ENCODE assay signal across 18 cellular contexts in the genomic region with DNA sequence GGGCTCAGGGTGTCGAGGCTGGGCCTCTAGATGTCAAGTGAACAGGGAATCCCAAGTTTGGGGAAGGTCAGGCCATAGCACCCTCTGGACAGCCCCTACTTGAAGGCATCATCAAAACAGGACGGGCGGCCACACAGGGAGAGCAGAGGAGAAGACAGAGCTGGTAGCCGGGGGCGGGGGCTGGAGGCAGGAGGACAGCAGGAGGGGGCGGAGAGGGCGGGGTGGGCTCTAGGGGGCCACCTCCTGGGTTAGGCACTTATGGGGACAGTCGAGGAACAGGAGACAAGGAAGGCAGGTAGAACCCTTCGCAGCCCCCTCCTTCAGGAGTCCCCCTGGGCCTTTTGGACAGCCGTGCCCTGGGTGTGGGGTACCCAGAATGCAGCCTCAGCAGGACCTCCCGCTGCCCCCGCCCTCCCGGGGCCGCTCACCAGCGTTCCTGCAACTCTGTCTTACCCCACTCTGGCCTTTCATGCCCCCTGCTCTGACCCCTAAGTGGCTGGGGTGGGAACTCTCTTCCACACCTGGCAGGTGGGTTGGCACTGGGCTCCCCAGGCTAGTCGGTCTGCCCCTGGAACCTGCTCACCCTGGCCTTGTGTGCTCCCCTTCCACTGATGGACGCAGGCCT. TPM values are rescaled to one million over a fixed set of nuclear protein-coding genes. Genes with fewer than 3 reads are reported as not detected.
DNase-seq lines count a peak whose midpoint lies in the region; ATAC-seq and TF ChIP-seq lines count a peak whose summit lies in the region.
"Had no signal": no experiment of that assay in that cellular context is flagged by ENCODE, and none has a peak within 500 bp of the region (broad histone marks: within the 10 kb centered on the region; RNA-seq: fewer than 3 reads in every experiment).

No MANE protein-coding gene starts in this region.

- WGBS in mesendoderm (ENCODE audit: extremely low coverage, insufficient coverage, low lambda C conversion rate), result no CpG with 5 or more reads among the region's 17 CpGs
- WGBS in aorta, 2 donors, result 88 to 89% methylated on average over 16 to 17 of the region's 17 CpGs

- H3K9me3 ChIP-seq in tibial artery (no peaks in the 10 kb centered on the region), aorta (ENCODE audit: control insufficient read depth, low read length) (no peaks in the 10 kb centered on the region)
- H3K9me3 ChIP-seq: A549 had no signal

- no peak for TF ChIP-seq CTCF in tibial artery (IDR thresholded peaks at IDR 0.05)

- H3K4ac ChIP-seq in mesendoderm (ENCODE audit: low read depth, low read length), result no peak overlapping the region

- no peak overlapping the region for H2BK15ac ChIP-seq in mesendoderm (replicated peaks; ENCODE audit: low read depth)

- H3K4me1 Mint-ChIP-seq in activated T-cell treated with anti-CD3 and anti-CD28 coated beads, Interleukin-2, amount 50 U/mL, for 24 hours (ENCODE audit: low read depth), result peaks cover 66% of the 10 kb centered on the region
- peaks cover 58% of the 10 kb centered on the region for H3K4me1 Mint-ChIP-seq in activated T-cell treated with anti-CD3 and anti-CD28 coated beads, Interleukin-2, amount 50 U/mL, for 4 hours (ENCODE audit: low read depth)
- H3K4me1 Mint-ChIP-seq in activated T-helper 17 cell treated with anti-CD3 and anti-CD28 coated beads, Interleukin-2, amount 50 U/mL, for 72 hours, result peaks cover 31% of the 10 kb centered on the region

- no peak overlapping the region for H2BK120ac ChIP-seq in mesendoderm (ENCODE audit: low read depth, low read length)

- peaks cover 7% of the 10 kb centered on the region for H3K79me2 ChIP-seq in mesendoderm (ENCODE audit: control insufficient read depth, insufficient read depth, low read length)

- no peaks in the 10 kb centered on the region for H3K9me3 Mint-ChIP-seq in activated T-cell treated with anti-CD3 and anti-CD28 coated beads, Interleukin-2, amount 50 U/mL, for 24 hours
- H3K9me3 Mint-ChIP-seq in activated T-cell treated with anti-CD3 and anti-CD28 coated beads, Interleukin-2, amount 50 U/mL, for 4 hours, result no peaks in the 10 kb centered on the region
- H3K9me3 Mint-ChIP-seq in activated T-helper 17 cell treated with anti-CD3 and anti-CD28 coated beads, Interleukin-2, amount 50 U/mL, for 72 hours, result no peaks in the 10 kb centered on the region
- H3K9me3 Mint-ChIP-seq: naive thymus-derived CD4-positive, alpha-beta T cell had no signal

- no peaks in the 10 kb centered on the region for H3K27me3 ChIP-seq in mesendoderm (ENCODE audit: insufficient read depth, low read length, poor library complexity)
- no peaks in the 10 kb centered on the region for H3K27me3 ChIP-seq in tibial artery
- no peaks in the 10 kb centered on the region for H3K27me3 ChIP-seq in aorta (ENCODE audit: control insufficient read depth in 1 of 2, insufficient read depth in 2 of 2, low read length in 1 of 2)
- H3K27me3 ChIP-seq: SJSA1 had no signal

- H3K79me1 ChIP-seq in mesendoderm (ENCODE audit: low read length), result peaks cover 8% of the 10 kb centered on the region

- peaks cover 42% of the 10 kb centered on the region for H3K36me3 Mint-ChIP-seq in activated T-cell treated with anti-CD3 and anti-CD28 coated beads, Interleukin-2, amount 50 U/mL, for 24 hours (ENCODE audit: low read depth)
- no peaks in the 10 kb centered on the region for H3K36me3 Mint-ChIP-seq in activated T-cell treated with anti-CD3 and anti-CD28 coated beads, Interleukin-2, amount 50 U/mL, for 4 hours (ENCODE audit: insufficient read depth)
- H3K36me3 Mint-ChIP-seq in activated T-helper 17 cell treated with anti-CD3 and anti-CD28 coated beads, Interleukin-2, amount 50 U/mL, for 72 hours (ENCODE audit: low read depth), result peaks cover 25% of the 10 kb centered on the region

- H3K4me3 ChIP-seq in mesendoderm (ENCODE audit: low read length), result no peak overlapping the region
- no peak overlapping the region for H3K4me3 ChIP-seq in tibial artery
- H3K4me3 ChIP-seq in aorta (ENCODE audit: low read length in 2 of 2), result no peak overlapping the region
- H3K4me3 ChIP-seq: A549, SJSA1 had no signal

- no peak overlapping the region for H4K5ac ChIP-seq in mesendoderm (ENCODE audit: low read length)

- no peak for DNase-seq in activated T-cell treated with anti-CD3 and anti-CD28 coated beads, Interleukin-2, amount 50 U/mL, for 24 hours
- DNase-seq in activated T-cell treated with anti-CD3 and anti-CD28 coated beads, Interleukin-2, amount 50 U/mL, for 4 hours, result no peak
- DNase-seq in mesendoderm (no peak), tibial artery (no peak), cerebellar nuclear complex (lab: John Stamatoyannopoulos, UW) (no peak), aorta (no peak)
- DNase-seq: activated effector memory CD4-positive, alpha-beta T cell treated with Interleukin-2 at 50 U/mL for 16 hours; EL; Karpas-422; naive thymus-derived CD4-positive, alpha-beta T cell; NCI-H1417 treated with DMSO at 0.1 percent for 48 hours; NCI-H226; substantia nigra had no signal

- no peak overlapping the region for H3K4me2 ChIP-seq in mesendoderm (ENCODE audit: low read length)
- H3K4me2 ChIP-seq: A549 had no signal

- peak overlapping the region; percentile 34 for H3K56ac ChIP-seq in mesendoderm (ENCODE audit: low read length)

- H3K23ac ChIP-seq in mesendoderm (ENCODE audit: low read length), result no peak overlapping the region

- H3K27me3 Mint-ChIP-seq in activated T-cell treated with anti-CD3 and anti-CD28 coated beads, Interleukin-2, amount 50 U/mL, for 24 hours, result no peaks in the 10 kb centered on the region
- H3K27me3 Mint-ChIP-seq in activated T-cell treated with anti-CD3 and anti-CD28 coated beads, Interleukin-2, amount 50 U/mL, for 4 hours (ENCODE audit: low read depth), result no peaks in the 10 kb centered on the region
- H3K27me3 Mint-ChIP-seq in activated T-helper 17 cell treated with anti-CD3 and anti-CD28 coated beads, Interleukin-2, amount 50 U/mL, for 72 hours, result no peaks in the 10 kb centered on the region
- H3K27me3 Mint-ChIP-seq: naive thymus-derived CD4-positive, alpha-beta T cell had no signal

- ATAC-seq in activated T-cell treated with anti-CD3 and anti-CD28 coated beads, Interleukin-2, amount 50 U/mL, for 4 hours, result no peak
- ATAC-seq in activated T-helper 17 cell treated with anti-CD3 and anti-CD28 coated beads, Interleukin-2, amount 50 U/mL, for 72 hours (replicated peaks), result no peak
- ATAC-seq in aorta (ENCODE audit: low FRiP score) (no peak), GM18867 (IDR thresholded peaks at IDR 0.05; ENCODE audit: unreplicated experiment) (no peak)
- ATAC-seq: A549; naive thymus-derived CD4-positive, alpha-beta T cell had no signal

- H2AK5ac ChIP-seq in mesendoderm (ENCODE audit: low read length), result no peak overlapping the region

- H3K27ac ChIP-seq in mesendoderm (ENCODE audit: low read depth, low read length), result no peak overlapping the region
- peak overlapping the region; percentile 59 to 82 for H3K27ac ChIP-seq in tibial artery
- peak overlapping the region in 1 of 2 donors; percentile 0 for H3K27ac ChIP-seq in aorta (ENCODE audit: low read depth in 1 of 2, low read length in 2 of 2)
- H3K27ac ChIP-seq: SJSA1 had no signal

- no peak overlapping the region for H3K4me3 Mint-ChIP-seq in activated T-cell treated with anti-CD3 and anti-CD28 coated beads, Interleukin-2, amount 50 U/mL, for 24 hours
- no peak overlapping the region for H3K4me3 Mint-ChIP-seq in activated T-cell treated with anti-CD3 and anti-CD28 coated beads, Interleukin-2, amount 50 U/mL, for 4 hours
- H3K4me3 Mint-ChIP-seq in activated T-helper 17 cell treated with anti-CD3 and anti-CD28 coated beads, Interleukin-2, amount 50 U/mL, for 72 hours, result no peak overlapping the region

- no peak overlapping the region for H2BK5ac ChIP-seq in mesendoderm (ENCODE audit: low read length)

- H3K18ac ChIP-seq in mesendoderm (ENCODE audit: low read length), result no peak overlapping the region

- H3K36me3 ChIP-seq in mesendoderm (ENCODE audit: control insufficient read depth, insufficient read depth, low read length), result no peaks in the 10 kb centered on the region
- H3K36me3 ChIP-seq in tibial artery, result peaks cover 0 to 12% (median 0%) of the 10 kb centered on the region in 3 donors
- H3K36me3 ChIP-seq in aorta (ENCODE audit: control insufficient read depth in 1 of 2, insufficient read depth in 2 of 2, low read length in 1 of 2), result no peaks in the 10 kb centered on the region
- H3K36me3 ChIP-seq: SJSA1 had no signal

- H3K9ac ChIP-seq in mesendoderm (ENCODE audit: low read length), result no peak overlapping the region

- no peak overlapping the region for H4K8ac ChIP-seq in mesendoderm (ENCODE audit: low read depth, low read length)

- H3K4me1 ChIP-seq in mesendoderm (ENCODE audit: control insufficient read depth, low read depth, low read length) (peaks cover 2% of the 10 kb centered on the region), tibial artery (peaks cover 3 to 66% (median 49%) of the 10 kb centered on the region in 4 donors), aorta (ENCODE audit: control insufficient read depth in 1 of 2, insufficient read depth in 2 of 2, low read length in 2 of 2) (no peaks in the 10 kb centered on the region)

- peak overlapping the region; percentile 54 for H3K27ac Mint-ChIP-seq in activated T-cell treated with anti-CD3 and anti-CD28 coated beads, Interleukin-2, amount 50 U/mL, for 24 hours
- peak overlapping the region; percentile 68 for H3K27ac Mint-ChIP-seq in activated T-helper 17 cell treated with anti-CD3 and anti-CD28 coated beads, Interleukin-2, amount 50 U/mL, for 72 hours
- H3K27ac Mint-ChIP-seq: progenitor cell of endocrine pancreas had no signal

- intact Hi-C loops in tibial artery (cut with DNase I; ENCODE audit: low total_unique reads), result no loop called here
- intact Hi-C loops in aorta (cut with DNase I), result no loop called here

RNA-seq across cellular contexts. Expression of a gene that starts 5.8 kb away (rescaled TPM):
- total RNA-seq in activated T-cell treated with anti-CD3 and anti-CD28 coated beads, Interleukin-2, amount 50 U/mL, for 4 hours, result 100 to 1,000 TPM; 119 to 155 (median 135) TPM
- total RNA-seq in activated T-helper 17 cell treated with anti-CD3 and anti-CD28 coated beads, Interleukin-2, amount 50 U/mL, for 72 hours, result 100 to 1,000 TPM in 1 of 2 donors, 10 to 100 TPM in 1; 73.8 to 169 TPM
- 35.0 TPM for polyA plus RNA-seq in mesendoderm (2013, experiment 1 of 2)
- polyA plus RNA-seq in mesendoderm (2013, experiment 2 of 2), result 35.5 TPM
- 10 to 100 TPM; 51.4 to 89.4 TPM for total RNA-seq in aorta
- 100 to 1,000 TPM in 1 of 2 donors, 10 to 100 TPM in 1; 40.6 to 150 TPM for polyA plus RNA-seq in aorta

RNA-seq across cellular contexts. Expression of a gene that starts 12.9 kb away (rescaled TPM):
- total RNA-seq in activated T-cell treated with anti-CD3 and anti-CD28 coated beads, Interleukin-2, amount 50 U/mL, for 4 hours, result 10 to 100 TPM; 10.2 to 16.6 (median 14.4) TPM
- 10 to 100 TPM; 15.9 to 22.0 TPM for total RNA-seq in activated T-helper 17 cell treated with anti-CD3 and anti-CD28 coated beads, Interleukin-2, amount 50 U/mL, for 72 hours
- polyA plus RNA-seq in mesendoderm (2013, experiment 1 of 2), result 76.6 TPM
- 79.2 TPM for polyA plus RNA-seq in mesendoderm (2013, experiment 2 of 2)
- total RNA-seq in aorta, result 10 to 100 TPM; 42.1 to 86.5 TPM
- polyA plus RNA-seq in aorta, result 100 to 1,000 TPM in 1 of 2 donors, 10 to 100 TPM in 1; 56.0 to 535 TPM

RNA-seq across cellular contexts. Expression of a gene that starts 27.6 kb away (rescaled TPM):
- total RNA-seq in activated T-cell treated with anti-CD3 and anti-CD28 coated beads, Interleukin-2, amount 50 U/mL, for 4 hours, result not detected
- not detected for total RNA-seq in activated T-helper 17 cell treated with anti-CD3 and anti-CD28 coated beads, Interleukin-2, amount 50 U/mL, for 72 hours
- not detected for polyA plus RNA-seq in mesendoderm (2013, experiment 1 of 2)
- polyA plus RNA-seq in mesendoderm (2013, experiment 2 of 2), result 0.03 TPM
- 10 to 100 TPM in 1 of 2 donors, 1 to 10 TPM in 1; 7.7 to 15.6 TPM for total RNA-seq in aorta
- 1 to 10 TPM; 2.2 to 7.4 TPM for polyA plus RNA-seq in aorta
- total RNA-seq: progenitor cell of endocrine pancreas, SJSA1 had no signal
- polyA plus RNA-seq: A549 had no signal

RNA-seq across cellular contexts. Expression of a gene that starts 39.0 kb away (rescaled TPM):
- total RNA-seq in activated T-cell treated with anti-CD3 and anti-CD28 coated beads, Interleukin-2, amount 50 U/mL, for 4 hours, result under 1 TPM; 0.53 to 0.71 (median 0.56) TPM
- under 1 TPM; 0.45 to 0.50 TPM for total RNA-seq in activated T-helper 17 cell treated with anti-CD3 and anti-CD28 coated beads, Interleukin-2, amount 50 U/mL, for 72 hours
- 2.1 TPM for polyA plus RNA-seq in mesendoderm (2013, experiment 1 of 2)
- 1.8 TPM for polyA plus RNA-seq in mesendoderm (2013, experiment 2 of 2)
- total RNA-seq in aorta, result 1 to 10 TPM; 4.2 to 9.8 TPM
- 1 to 10 TPM; 2.8 to 3.2 TPM for polyA plus RNA-seq in aorta
- polyA plus RNA-seq: naive thymus-derived CD4-positive, alpha-beta T cell had no signal

Comparison
In these comparisons a context has a peak if more than half of its experiments do, and no peak if none do; other contexts are left out.
1. RNA of a gene that starts 27.6 kb away (total RNA-seq): 7.7 to 15.6 TPM in aorta; not detected in activated T-cell treated with anti-CD3 and anti-CD28 coated beads, Interleukin-2, amount 50 U/mL, for 4 hours and not detected in activated T-helper 17 cell treated with anti-CD3 and anti-CD28 coated beads, Interleukin-2, amount 50 U/mL, for 72 hours; every median in the first group is over 4 times any median in the second.